Comparison of ENCODE assay signal across 7 cellular contexts in the genomic region with DNA sequence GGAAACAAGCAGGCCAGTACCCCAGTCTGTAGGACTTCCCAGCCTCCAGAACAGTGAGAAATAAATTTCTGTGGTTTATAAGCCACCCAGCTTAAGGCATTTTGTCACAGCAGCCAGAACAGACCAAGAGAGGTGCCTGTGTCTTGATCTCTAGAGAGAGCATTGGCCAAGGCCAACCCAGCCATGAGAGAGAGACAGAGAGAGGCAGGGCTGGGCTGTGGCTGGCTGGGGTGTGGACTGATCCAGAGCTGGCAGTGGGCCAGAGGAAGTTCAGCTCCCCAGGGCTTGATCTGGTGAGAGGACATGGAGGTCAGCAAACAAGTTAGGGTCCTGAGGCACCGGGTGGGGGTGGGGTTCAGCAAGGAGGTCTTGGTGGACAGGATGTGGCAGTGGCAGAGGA. TPM values are rescaled to one million over a fixed set of nuclear protein-coding genes. Genes with fewer than 3 reads are reported as not detected.
"Had no signal": no experiment of that assay in that cellular context is flagged by ENCODE, and none has a peak within 500 bp of the region (broad histone marks: within the 10 kb centered on the region; RNA-seq: fewer than 3 reads in every experiment).

No MANE protein-coding gene starts in this region.

RNA-seq across cellular contexts. Expression of gene NPY4R2, which starts 14.4 kb away (rescaled TPM):
- total RNA-seq: thoracic aorta, thyroid gland, tibial nerve, ureter, uterus had no signal
- polyA plus RNA-seq: thymus, urinary bladder had no signal
